8 cellular contexts compared by ENCODE assay signal in the genomic region with DNA sequence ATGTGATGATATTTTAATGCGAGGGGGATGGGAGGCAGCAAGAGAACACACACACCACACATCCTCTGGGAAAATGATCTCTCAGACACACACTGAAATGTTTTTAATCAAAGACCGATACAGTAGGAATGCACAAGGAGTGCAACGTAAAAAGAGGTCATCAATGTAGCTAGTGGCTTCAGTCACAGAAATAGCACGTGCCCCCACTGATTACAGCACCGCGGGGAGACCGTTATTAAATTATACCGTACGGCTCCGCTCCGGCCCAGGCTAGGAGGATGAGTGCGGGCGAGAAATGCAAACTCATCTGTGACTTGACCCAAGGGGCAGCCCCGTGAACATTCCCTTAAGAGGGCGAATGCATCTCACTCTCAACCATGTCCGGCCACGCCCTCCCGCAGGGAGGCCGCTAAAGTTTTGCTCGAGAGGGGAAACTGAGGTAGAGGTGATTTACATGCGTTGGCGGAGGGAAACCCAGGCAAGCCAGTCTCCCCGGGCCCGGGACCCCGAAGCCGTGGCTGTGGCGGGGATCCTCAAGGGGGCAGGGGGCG. TPM values are rescaled to one million over a fixed set of nuclear protein-coding genes. Genes with fewer than 3 reads are reported as not detected.
DNase-seq lines count a peak whose midpoint lies in the region; ATAC-seq and FAIRE-seq lines count a peak whose summit lies in the region.

No MANE protein-coding gene starts in this region.

- peak; percentile 13 for DNase-seq in activated gamma-delta T cell treated with anti-CD3 and anti-CD28 coated beads, Interleukin-2, amount 50 U/mL, for 16 hours (ENCODE audit: low read depth)
- DNase-seq in activated gamma-delta T cell (lab: John Stamatoyannopoulos, UW) (no peak), RPMI8226 (peak; percentile 44), astrocyte of the hippocampus (ENCODE audit: low read depth, low spot score) (peak; percentile 45), small intestine (peak; percentile 43), NCI-H1105 (lab: John Stamatoyannopoulos, UW) (no peak)

- H3K27ac ChIP-seq in small intestine (ENCODE audit: low read depth in 1 of 2, low read length in 1 of 2) = peak overlapping the region; percentile 86 to 95

- H3K4me1 ChIP-seq in small intestine (ENCODE audit: control insufficient read depth in 2 of 2, insufficient read depth in 1 of 2, low read depth in 1 of 2, low read length in 1 of 2) = peaks cover 6 to 10% of the 10 kb centered on the region in 2 donors

- peaks cover 0 to 2% of the 10 kb centered on the region in 2 donors for H3K36me3 ChIP-seq in small intestine (ENCODE audit: control insufficient read depth in 2 of 2, insufficient read depth in 2 of 2, low read length in 2 of 2)

- H3K27me3 ChIP-seq in small intestine (ENCODE audit: control insufficient read depth in 2 of 2, insufficient read depth in 2 of 2, low read length in 2 of 2) = no peaks in the 10 kb centered on the region

- H3K9me3 ChIP-seq in iPS-18c (ENCODE audit: control insufficient read depth, insufficient read depth, low read length) (no peaks in the 10 kb centered on the region), small intestine (ENCODE audit: control insufficient read depth, low read depth) (no peaks in the 10 kb centered on the region)

- H3K4me3 ChIP-seq in iPS-18c (ENCODE audit: insufficient read depth, low read depth, low read length) (peak overlapping the region; percentile 96), small intestine (ENCODE audit: low read depth in 1 of 2, low read length in 2 of 2) (peak overlapping the region; percentile 85 to 96)

- ATAC-seq in HG02938 (IDR thresholded peaks at IDR 0.05; ENCODE audit: unreplicated experiment) = peak; percentile 47

- FAIRE-seq in small intestine (lab: Jason Lieb, UNC) = no peak

- WGBS in small intestine, 3 donors = 0% methylated on average over 26 to 28 of the region's 28 CpGs

RNA-seq across cellular contexts. Expression of a gene that starts 0.6 kb away (rescaled TPM):
- polyA plus RNA-seq in small intestine = 100 to 1,000 TPM in 2 of 3 donors, 10 to 100 TPM in 1; 85.9 to 275 (median 179) TPM

RNA-seq across cellular contexts. Expression of a gene that starts 41.8 kb away (rescaled TPM):
- 10 to 100 TPM in 1 of 3 donors, 1 to 10 TPM in 2; 4.2 to 15.1 (median 10.0) TPM for polyA plus RNA-seq in small intestine

RNA-seq across cellular contexts. Expression of a gene that starts 42.1 kb away (rescaled TPM):
- 10 to 100 TPM in 2 of 3 donors, 1 to 10 TPM in 1; 7.6 to 40.3 (median 11.3) TPM for polyA plus RNA-seq in small intestine

Comparison
In these comparisons a context has a peak if more than half of its experiments do, and no peak if none do; other contexts are left out.
1. DNase-seq: peak in activated gamma-delta T cell treated with anti-CD3 and anti-CD28 coated beads, Interleukin-2, amount 50 U/mL, for 16 hours (single experiment), RPMI8226 (single experiment), astrocyte of the hippocampus (single experiment) and small intestine (single experiment); none in activated gamma-delta T cell (single experiment) and NCI-H1105 (single experiment).